In genomic region chr6:30655743-30656094, GRCh38 we compare ENCODE assay signal across 20 cellular contexts.
"Had no signal": no experiment of that assay in that cellular context is flagged by ENCODE, and none has a peak within 500 bp of the region (broad histone marks: within the 10 kb centered on the region; RNA-seq: fewer than 3 reads in every experiment).

No MANE protein-coding gene starts in this region.

- H3K27me3 ChIP-seq: brain microvascular endothelial cell, spleen, vagina had no signal

- H3K27me3 Mint-ChIP-seq: activated CD4-positive, alpha-beta T cell treated with anti-CD3 and anti-CD28 coated beads, Interleukin-2, amount 10 ng/mL, durations not matched to agents 24 days and 14 days; activated CD8-positive, alpha-beta memory T cell treated with anti-CD3 and anti-CD28 coated beads, Interleukin-2, amount 10 ng/mL, durations not matched to agents 7 days and 5 days; activated CD8-positive, alpha-beta T cell treated with anti-CD3 and anti-CD28 coated beads for 36 hours; naive B cell; progenitor cell of endocrine pancreas; type B pancreatic cell had no signal

- ATAC-seq: activated CD4-positive, CD25-positive, alpha-beta regulatory T cell treated with anti-CD3 and anti-CD28 coated beads, Interleukin-2, amount 50 U/mL, for 24 hours; activated CD8-positive, alpha-beta memory T cell treated with anti-CD3 and anti-CD28 coated beads, Interleukin-2, amount 10 ng/mL, durations not matched to agents 7 days and 5 days; activated CD8-positive, alpha-beta T cell treated with anti-CD3 and anti-CD28 coated beads for 36 hours; esophagus mucosa had no signal

- H3K4me3 ChIP-seq: lower lobe of right lung, spleen, thoracic aorta, vagina had no signal

- H3K27ac Mint-ChIP-seq: activated CD4-positive, alpha-beta T cell treated with anti-CD3 and anti-CD28 coated beads, Interleukin-2, amount 10 ng/mL, durations not matched to agents 24 days and 14 days; activated CD8-positive, alpha-beta memory T cell treated with anti-CD3 and anti-CD28 coated beads, Interleukin-2, amount 10 ng/mL, durations not matched to agents 7 days and 5 days; activated CD8-positive, alpha-beta T cell treated with anti-CD3 and anti-CD28 coated beads for 36 hours; progenitor cell of endocrine pancreas; type B pancreatic cell had no signal

- H3K9me3 Mint-ChIP-seq: activated CD4-positive, alpha-beta T cell treated with anti-CD3 and anti-CD28 coated beads, Interleukin-2, amount 10 ng/mL, durations not matched to agents 24 days and 14 days; activated CD8-positive, alpha-beta T cell treated with anti-CD3 and anti-CD28 coated beads for 36 hours; immature natural killer cell; type B pancreatic cell had no signal

- H3K4me3 Mint-ChIP-seq: activated CD4-positive, alpha-beta T cell treated with anti-CD3 and anti-CD28 coated beads, Interleukin-2, amount 10 ng/mL, durations not matched to agents 24 days and 14 days; activated CD8-positive, alpha-beta memory T cell treated with anti-CD3 and anti-CD28 coated beads, Interleukin-2, amount 10 ng/mL, durations not matched to agents 7 days and 5 days; activated CD8-positive, alpha-beta T cell treated with anti-CD3 and anti-CD28 coated beads for 36 hours; immature natural killer cell; naive B cell; type B pancreatic cell had no signal

- H3K27ac ChIP-seq: brain microvascular endothelial cell, lower lobe of right lung, thoracic aorta, vagina, VCaP had no signal

- DNase-seq: activated CD4-positive, alpha-beta T cell treated with anti-CD3 and anti-CD28 coated beads, Interleukin-2, amount 10 ng/mL, durations not matched to agents 24 days and 14 days; activated CD8-positive, alpha-beta memory T cell treated with anti-CD3 and anti-CD28 coated beads, Interleukin-2, amount 10 ng/mL, durations not matched to agents 7 days and 5 days; activated CD8-positive, alpha-beta T cell treated with anti-CD3 and anti-CD28 coated beads for 36 hours; activated T-cell treated with anti-CD3 and anti-CD28 coated beads for 4 hours; brain microvascular endothelial cell; effector memory CD4-positive, alpha-beta T cell; foreskin melanocyte; immature natural killer cell; lower lobe of right lung; naive B cell; spleen; stimulated activated CD4-positive, alpha-beta T cell treated with anti-CD3 and anti-CD28 coated beads, Interleukin-4, amount 100 ng/mL, for 1 hour; stimulated activated naive CD4-positive, alpha-beta T cell treated with Interleukin-2 at 50 U/mL for 16 hours had no signal

- H3K4me1 ChIP-seq: lower lobe of right lung, vagina had no signal

- H3K9me3 ChIP-seq: lower lobe of right lung, spleen, thoracic aorta, vagina had no signal

- H3K4me1 Mint-ChIP-seq: immature natural killer cell had no signal
